ENCODE assay signal across 13 cellular contexts in genomic region chr2:172460780-172461201, GRCh38. TPM values are rescaled to one million over a fixed set of nuclear protein-coding genes. Genes with fewer than 3 reads are reported as not detected.
DNase-seq lines count a peak whose midpoint lies in the region; ATAC-seq and TF ChIP-seq lines count a peak whose summit lies in the region.
"Had no signal": no experiment of that assay in that cellular context is flagged by ENCODE, and none has a peak within 500 bp of the region (broad histone marks: within the 10 kb centered on the region; RNA-seq: fewer than 3 reads in every experiment).

No MANE protein-coding gene starts in this region.

- H3K36me3 Mint-ChIP-seq in CD4-positive, CD25-positive, alpha-beta regulatory T cell, result peaks cover 7% of the 10 kb centered on the region

- peak overlapping the region; percentile 88 to 99 (median 89) for H3K27ac Mint-ChIP-seq in CD4-positive, CD25-positive, alpha-beta regulatory T cell
- H3K27ac Mint-ChIP-seq: neural progenitor cell had no signal

- H3K4me1 Mint-ChIP-seq in CD4-positive, CD25-positive, alpha-beta regulatory T cell, result peaks cover 28 to 94% (median 76%) of the 10 kb centered on the region in 4 donors

- no peak for TF ChIP-seq CTCF in fibroblast of villous mesenchyme (IDR thresholded peaks at IDR 0.05; ENCODE audit: insufficient read depth, low read depth, low read length)

- H3K27me3 ChIP-seq in CD4-positive, CD25-positive, alpha-beta regulatory T cell (ENCODE audit: control insufficient read depth, insufficient read depth, low read length), result no peaks in the 10 kb centered on the region
- H3K27me3 ChIP-seq: MG63, neural progenitor cell had no signal

- H3K27ac ChIP-seq in CD4-positive, CD25-positive, alpha-beta regulatory T cell (ENCODE audit: insufficient read depth, low read length, poor library complexity, severe bottlenecking), result no peak overlapping the region
- H3K27ac ChIP-seq: neural progenitor cell had no signal

- H3K36me3 ChIP-seq in CD4-positive, CD25-positive, alpha-beta regulatory T cell (ENCODE audit: control insufficient read depth, insufficient read depth, low read length), result no peaks in the 10 kb centered on the region
- H3K36me3 ChIP-seq: MG63, neural progenitor cell had no signal

- H3K27me3 Mint-ChIP-seq in CD4-positive, CD25-positive, alpha-beta regulatory T cell, result no peaks in the 10 kb centered on the region

- peak overlapping the region; percentile 80 to 88 (median 84) for H3K4me3 Mint-ChIP-seq in CD4-positive, CD25-positive, alpha-beta regulatory T cell
- H3K4me3 Mint-ChIP-seq: neural progenitor cell had no signal

- ATAC-seq in CD4-positive, CD25-positive, alpha-beta regulatory T cell (ENCODE audit: low read depth in 2 of 2), result no peak
- ATAC-seq in HG02571 (IDR thresholded peaks at IDR 0.05; ENCODE audit: unreplicated experiment), result no peak

- H3K4me1 ChIP-seq in CD4-positive, CD25-positive, alpha-beta regulatory T cell (ENCODE audit: control insufficient read depth, insufficient read depth, low read length, poor library complexity, severe bottlenecking), result peaks cover 73% of the 10 kb centered on the region

- H3K4me3 ChIP-seq in CD4-positive, CD25-positive, alpha-beta regulatory T cell (ENCODE audit: low read depth, low read length), result peak overlapping the region; percentile 48
- no peak overlapping the region for H3K4me3 ChIP-seq in fibroblast of villous mesenchyme (ENCODE audit: low read depth, low read length)
- H3K4me3 ChIP-seq: heart right ventricle, MG63, neural progenitor cell, skin epidermis had no signal

- H3K9me3 ChIP-seq in CD4-positive, CD25-positive, alpha-beta regulatory T cell (ENCODE audit: control insufficient read depth in 2 of 2, low read length in 2 of 2), result no peaks in the 10 kb centered on the region
- H3K9me3 ChIP-seq: heart right ventricle, MG63 had no signal

- peak in 2 of 3 donors; percentile 26 to 52 for DNase-seq in CD4-positive, CD25-positive, alpha-beta regulatory T cell
- DNase-seq in HCEC 1CT (peak; percentile 51), SKM-1 treated with dmso at 0.1 percent for 144 hours (lab: John Stamatoyannopoulos, UW; ENCODE audit: unreplicated experiment) (peak; percentile 84), fibroblast of villous mesenchyme (ENCODE audit: low read depth) (peak; percentile 53), dermis blood vessel endothelial cell (no peak)
- no peak for DNase-seq in effector CD8-positive, alpha-beta T cell (lab: John Stamatoyannopoulos, UW)
- DNase-seq: activated CD8-positive, alpha-beta memory T cell treated with anti-CD3 and anti-CD28 coated beads, Interleukin-2, amount 50 U/mL, for 48 hours; COR-L47; heart right ventricle; MG63 had no signal

- H3K9me3 Mint-ChIP-seq in CD4-positive, CD25-positive, alpha-beta regulatory T cell, result no peaks in the 10 kb centered on the region
- H3K9me3 Mint-ChIP-seq: neural progenitor cell had no signal

RNA-seq across cellular contexts. Expression of gene ITGA6, which starts 33.4 kb away (rescaled TPM):
- 68.5 TPM for total RNA-seq in CD4-positive, CD25-positive, alpha-beta regulatory T cell
- polyA plus RNA-seq in CD4-positive, CD25-positive, alpha-beta regulatory T cell, result 10 to 100 TPM; 39.2 to 59.4 (median 45.8) TPM
- total RNA-seq in fibroblast of villous mesenchyme (58.0 and 131 TPM in 2 replicates), dermis blood vessel endothelial cell (338 and 347 TPM in 2 replicates)

Comparison
In these comparisons a context has a peak if more than half of its experiments do, and no peak if none do; other contexts are left out.
1. DNase-seq: peak in CD4-positive, CD25-positive, alpha-beta regulatory T cell (2 of 3), HCEC 1CT (single experiment), SKM-1 treated with dmso at 0.1 percent for 144 hours (single experiment) and fibroblast of villous mesenchyme (single experiment); none in dermis blood vessel endothelial cell (single experiment) and effector CD8-positive, alpha-beta T cell (single experiment).